ENCODE assay signal across 24 cellular contexts in genomic region chr1:99553301-99553700, GRCh38.
"Had no signal": no experiment of that assay in that cellular context is flagged by ENCODE, and none has a peak within 500 bp of the region (broad histone marks: within the 10 kb centered on the region; RNA-seq: fewer than 3 reads in every experiment).

No MANE protein-coding gene starts in this region.

- H3K27ac ChIP-seq: RWPE1 had no signal

- H3K27me3 ChIP-seq: MG63, SJSA1 had no signal

- H3K36me3 ChIP-seq: MG63, SJSA1 had no signal

- H3K9me2 ChIP-seq: SK-N-SH had no signal

- H3K9ac ChIP-seq: SK-N-SH had no signal

- ATAC-seq: Panc1, PC-3, Right ventricle myocardium inferior had no signal

- H3K9me3 ChIP-seq: MG63, SJSA1, SK-N-SH had no signal

- H3K4me3 ChIP-seq: MG63, SJSA1 had no signal

- H3K4me2 ChIP-seq: SK-N-SH had no signal

- DNase-seq: Kasumi-1, KG1, MG63, NCI-H1048, NCI-H1105, NCI-H1417 treated with DMSO at 0.1 percent for 48 hours, NCI-H1436 treated with DMSO at 0.1 percent for 48 hours, NCI-H1694 treated with DMSO at 0.1 percent for 48 hours, NCI-H187 treated with DMSO at 0.1 percent for 48 hours, NCI-H2081, NCI-H2227 treated with DMSO at 0.1 percent for 48 hours, NCI-H345, NCI-H446, NCI-H524 treated with DMSO at 0.1 percent for 48 hours, NCI-H774, SHP77, SIG-M5, SK-N-SH, SW 1271 had no signal
